28 cellular contexts compared by ENCODE assay signal in genomic region chr6:159878341-159878740, GRCh38. TPM values are rescaled to one million over a fixed set of nuclear protein-coding genes. Genes with fewer than 3 reads are reported as not detected.
"Had no signal": no experiment of that assay in that cellular context is flagged by ENCODE, and none has a peak within 500 bp of the region (broad histone marks: within the 10 kb centered on the region; RNA-seq: fewer than 3 reads in every experiment).

No MANE protein-coding gene starts in this region.

- H3K4me1 Mint-ChIP-seq: stimulated activated effector memory CD8-positive, alpha-beta T cell treated with anti-CD3 and anti-CD28 coated beads, Interleukin-12 subunit alpha, Interleukin-12 subunit beta, amount 100 ng/mL, for 72 hours; stimulated activated naive CD8-positive, alpha-beta T cell treated with anti-CD3 and anti-CD28 coated beads, Interleukin-15, amount 100 ng/mL, for 72 hours had no signal

- H3K9me3 Mint-ChIP-seq: stimulated activated effector memory CD8-positive, alpha-beta T cell treated with anti-CD3 and anti-CD28 coated beads, Interleukin-12 subunit alpha, Interleukin-12 subunit beta, amount 100 ng/mL, for 72 hours; stimulated activated memory B cell treated with anti-CD40 and anti-IgM and Interleukin-4, amounts not matched to agents 10 μg/mL and 1 μg/mL and 100 μg/mL, for 72 hours; stimulated activated naive B cell treated with anti-CD40 and anti-IgM and Interleukin-4, amounts not matched to agents 10 μg/mL and 1 μg/mL and 100 μg/mL, for 72 hours; stimulated activated naive CD8-positive, alpha-beta T cell treated with anti-CD3 and anti-CD28 coated beads, Interleukin-15, amount 100 ng/mL, for 72 hours; stimulated activated naive CD8-positive, alpha-beta T cell treated with anti-CD3 and anti-CD28 coated beads, Interleukin-15, Interleukin-2, amounts not matched to agents 100 ng/mL and 50 ng/mL, for 24 hours; type B pancreatic cell had no signal

- H3K4me3 Mint-ChIP-seq: stimulated activated effector memory CD8-positive, alpha-beta T cell treated with anti-CD3 and anti-CD28 coated beads, Interleukin-12 subunit alpha, Interleukin-12 subunit beta, amount 100 ng/mL, for 72 hours; stimulated activated memory B cell treated with anti-CD40 and anti-IgM and Interleukin-4, amounts not matched to agents 10 μg/mL and 1 μg/mL and 100 μg/mL, for 72 hours; stimulated activated naive B cell treated with anti-CD40 and anti-IgM and Interleukin-4, amounts not matched to agents 10 μg/mL and 1 μg/mL and 100 μg/mL, for 72 hours; stimulated activated naive CD8-positive, alpha-beta T cell treated with anti-CD3 and anti-CD28 coated beads, Interleukin-15, amount 100 ng/mL, for 72 hours; stimulated activated naive CD8-positive, alpha-beta T cell treated with anti-CD3 and anti-CD28 coated beads, Interleukin-15, Interleukin-2, amounts not matched to agents 100 ng/mL and 50 ng/mL, for 24 hours; type B pancreatic cell had no signal

- H3K27me3 Mint-ChIP-seq: stimulated activated naive CD8-positive, alpha-beta T cell treated with anti-CD3 and anti-CD28 coated beads, Interleukin-15, amount 100 ng/mL, for 72 hours; stimulated activated naive CD8-positive, alpha-beta T cell treated with anti-CD3 and anti-CD28 coated beads, Interleukin-15, Interleukin-2, amounts not matched to agents 100 ng/mL and 50 ng/mL, for 24 hours; type B pancreatic cell had no signal

- H3K27ac Mint-ChIP-seq: stimulated activated effector memory CD8-positive, alpha-beta T cell treated with anti-CD3 and anti-CD28 coated beads, Interleukin-12 subunit alpha, Interleukin-12 subunit beta, amount 100 ng/mL, for 72 hours; stimulated activated memory B cell treated with anti-CD40 and anti-IgM and Interleukin-4, amounts not matched to agents 10 μg/mL and 1 μg/mL and 100 μg/mL, for 72 hours; stimulated activated naive B cell treated with anti-CD40 and anti-IgM and Interleukin-4, amounts not matched to agents 10 μg/mL and 1 μg/mL and 100 μg/mL, for 72 hours; stimulated activated naive CD8-positive, alpha-beta T cell treated with anti-CD3 and anti-CD28 coated beads, Interleukin-15, amount 100 ng/mL, for 72 hours; stimulated activated naive CD8-positive, alpha-beta T cell treated with anti-CD3 and anti-CD28 coated beads, Interleukin-15, Interleukin-2, amounts not matched to agents 100 ng/mL and 50 ng/mL, for 24 hours; type B pancreatic cell had no signal

- DNase-seq: stimulated activated CD4-positive, alpha-beta T cell treated with anti-CD3 and anti-CD28 coated beads, Interleukin-2, amount 100 ng/mL, for 48 hours; stimulated activated CD4-positive, alpha-beta T cell treated with anti-CD3 and anti-CD28 coated beads, Interleukin-4, amount 100 ng/mL, for 1 hour; stimulated activated CD4-positive, alpha-beta T cell treated with anti-CD3 and anti-CD28 coated beads, Interleukin-4, amount 100 ng/mL, for 24 hours; stimulated activated CD4-positive, alpha-beta T cell treated with anti-CD3 and anti-CD28 coated beads, Interleukin-4, amount 100 ng/mL, for 4 hours; stimulated activated CD8-positive, alpha-beta memory T cell treated with anti-CD3 and anti-CD28 coated beads, Interleukin-4, amount 100 ng/mL, for 48 hours; stimulated activated naive B cell treated with anti-CD40 and anti-IgM and Interleukin-4, amounts not matched to agents 10 μg/mL and 1 μg/mL and 100 μg/mL, for 72 hours; stimulated activated naive CD4-positive, alpha-beta T cell; stimulated activated naive CD4-positive, alpha-beta T cell treated with Interleukin-2 at 50 U/mL for 16 hours; stimulated activated naive CD8-positive, alpha-beta T cell treated with anti-CD3 and anti-CD28 coated beads, Interleukin-15, amount 100 ng/mL, for 72 hours; stimulated activated naive CD8-positive, alpha-beta T cell treated with anti-CD3 and anti-CD28 coated beads, Interleukin-15, Interleukin-2, amounts not matched to agents 100 U/mL and 50 U/mL, for 24 hours; stomach; substantia nigra; testis; thyroid gland; tibial artery; transverse colon; trophoblast cell; upper lobe of left lung; upper lobe of right lung; uterus had no signal

- H3K36me3 Mint-ChIP-seq: stimulated activated effector memory CD8-positive, alpha-beta T cell treated with anti-CD3 and anti-CD28 coated beads, Interleukin-12 subunit alpha, Interleukin-12 subunit beta, amount 100 ng/mL, for 72 hours; stimulated activated memory B cell treated with anti-CD40 and anti-IgM and Interleukin-4, amounts not matched to agents 10 μg/mL and 1 μg/mL and 100 μg/mL, for 72 hours; stimulated activated naive B cell treated with anti-CD40 and anti-IgM and Interleukin-4, amounts not matched to agents 10 μg/mL and 1 μg/mL and 100 μg/mL, for 72 hours; type B pancreatic cell had no signal

RNA-seq across cellular contexts. Expression of gene MAS1, which starts 12.4 kb away (rescaled TPM):
- total RNA-seq: subcutaneous adipose tissue, suprapubic skin, thyroid gland, tibial nerve, transverse colon, upper lobe of right lung, ureter had no signal
